In genomic region chr1:151147685-151148084, GRCh38 we compare ENCODE assay signal across 8 cellular contexts. TPM values are rescaled to one million over a fixed set of nuclear protein-coding genes. Genes with fewer than 3 reads are reported as not detected.
A peak's percentile ranks its signal among the peaks of the same experiment; 100 is the strongest.
DNase-seq lines count a peak whose midpoint lies in the region; ATAC-seq and TF ChIP-seq lines count a peak whose summit lies in the region.
"Had no signal": no experiment of that assay in that cellular context is flagged by ENCODE, and none has a peak within 500 bp of the region (broad histone marks: within the 10 kb centered on the region; RNA-seq: fewer than 3 reads in every experiment).

No MANE protein-coding gene starts in this region.

- H3K36me3 Mint-ChIP-seq in activated naive CD8-positive, alpha-beta T cell treated with anti-CD3 and anti-CD28 coated beads, Interleukin-2, amount 10 ng/mL, durations not matched to agents 7 days and 5 days = no peaks in the 10 kb centered on the region
- H3K36me3 Mint-ChIP-seq in neural crest cell (ENCODE audit: low read depth) = no peaks in the 10 kb centered on the region

- H2AFZ ChIP-seq in GM23248 = 0 out of 2 replicates have a peak overlapping the region, but pooled peaks have one; percentile 93

- H3K79me2 ChIP-seq in GM23248 (ENCODE audit: insufficient read depth) = no peaks in the 10 kb centered on the region

- peaks cover 8% of the 10 kb centered on the region for H3F3A ChIP-seq in GM23248 (ENCODE audit: insufficient read depth)

- H3K4me1 Mint-ChIP-seq in activated naive CD8-positive, alpha-beta T cell treated with anti-CD3 and anti-CD28 coated beads, Interleukin-2, amount 10 ng/mL, durations not matched to agents 7 days and 5 days = peaks cover 11% of the 10 kb centered on the region
- peaks cover 38% of the 10 kb centered on the region for H3K4me1 Mint-ChIP-seq in neural crest cell

- H3K9me3 ChIP-seq in GM23248 (ENCODE audit: low read depth) = no peaks in the 10 kb centered on the region
- H3K9me3 ChIP-seq: pancreas had no signal

- peak overlapping the region; percentile 94 for H3K4me2 ChIP-seq in GM23248 (ENCODE audit: unreplicated experiment)

- no peak for TF ChIP-seq CTCF in neural crest cell (conservative IDR thresholded peaks at IDR 0.05)

- H3K27me3 Mint-ChIP-seq in activated naive CD8-positive, alpha-beta T cell treated with anti-CD3 and anti-CD28 coated beads, Interleukin-2, amount 10 ng/mL, durations not matched to agents 7 days and 5 days = peaks cover 20% of the 10 kb centered on the region
- H3K27me3 Mint-ChIP-seq in neural crest cell (ENCODE audit: low read depth) = peaks cover 3% of the 10 kb centered on the region

- no peaks in the 10 kb centered on the region for H3K27me3 ChIP-seq in GM23248 (replicated peaks; ENCODE audit: insufficient read depth)
- H3K27me3 ChIP-seq: pancreas had no signal

- no peak for ATAC-seq in activated naive CD8-positive, alpha-beta T cell treated with anti-CD3 and anti-CD28 coated beads, Interleukin-2, amount 10 ng/mL, durations not matched to agents 7 days and 5 days (ENCODE audit: low read depth)
- no peak for ATAC-seq in GM21526 (IDR thresholded peaks at IDR 0.05; ENCODE audit: low FRiP score, unreplicated experiment)

- 80 to 92% methylated on average over 2 of the region's 2 CpGs for WGBS in GM23248 (ENCODE audit: low coverage in 1 of 2, low lambda C conversion rate in 2 of 2, missing lambda C conversion rate in 2 of 2), 2 experiments

- POLR2A ChIA-PET in activated naive CD8-positive, alpha-beta T cell treated with anti-CD3 and anti-CD28 coated beads, Interleukin-2, amount 10 ng/mL, durations not matched to agents 7 days and 5 days (lab: Charles Lee) = interaction anchor here (2.9 kb wide), 1 partner anchor 9 kb away, joined by 9 read pairs; the partner anchor contains the start of gene TNFAIP8L2

- DNase-seq in GM23248 (no peak), neural crest cell (ENCODE audit: low read depth, low spot score) (no peak), MV-4-11 (lab: John Stamatoyannopoulos, UW) (no peak), middle frontal gyrus (ENCODE audit: extremely low spot score, low spot score) (no peak)
- DNase-seq in activated naive CD8-positive, alpha-beta T cell treated with anti-CD3 and anti-CD28 coated beads, Interleukin-2, amount 10 ng/mL, durations not matched to agents 7 days and 5 days = no peak
- DNase-seq: DMS53, pancreas had no signal

- in situ Hi-C loops in GM23248 (cut with MboI) = no loop called here

- no peaks in the 10 kb centered on the region for H4K20me1 ChIP-seq in GM23248 (ENCODE audit: insufficient read depth)

- peak overlapping the region; percentile 76; the same call in 1 of the 2 replicates for H3K9ac ChIP-seq in GM23248

- peak overlapping the region; percentile 92 for H3K4me3 Mint-ChIP-seq in activated naive CD8-positive, alpha-beta T cell treated with anti-CD3 and anti-CD28 coated beads, Interleukin-2, amount 10 ng/mL, durations not matched to agents 7 days and 5 days
- peak overlapping the region; percentile 88 for H3K4me3 Mint-ChIP-seq in neural crest cell

- no peaks in the 10 kb centered on the region for H3K9me3 Mint-ChIP-seq in activated naive CD8-positive, alpha-beta T cell treated with anti-CD3 and anti-CD28 coated beads, Interleukin-2, amount 10 ng/mL, durations not matched to agents 7 days and 5 days
- no peaks in the 10 kb centered on the region for H3K9me3 Mint-ChIP-seq in neural crest cell

- peak overlapping the region; percentile 58; the same call in 1 of the 2 replicates for H3K27ac ChIP-seq in GM23248
- H3K27ac ChIP-seq: pancreas had no signal

- H3K36me3 ChIP-seq in GM23248 (ENCODE audit: low read depth) = no peaks in the 10 kb centered on the region
- H3K36me3 ChIP-seq: pancreas had no signal

- no peak overlapping the region for H3K27ac Mint-ChIP-seq in activated naive CD8-positive, alpha-beta T cell treated with anti-CD3 and anti-CD28 coated beads, Interleukin-2, amount 10 ng/mL, durations not matched to agents 7 days and 5 days
- no peak overlapping the region for H3K27ac Mint-ChIP-seq in neural crest cell (ENCODE audit: unreplicated experiment)

- H3K4me1 ChIP-seq in GM23248 (ENCODE audit: insufficient read depth) = 0 out of 2 replicates have a peak, but pooled peaks cover 7% of the 10 kb centered on the region

- H3K9me2 ChIP-seq in GM23248 (ENCODE audit: insufficient read depth) = no peaks in the 10 kb centered on the region

- no peak overlapping the region for H3K4me3 ChIP-seq in GM23248

RNA-seq across cellular contexts. Expression of gene SEMA6C, which starts 1.3 kb away (rescaled TPM):
- total RNA-seq in GM23248 (2014; rRNA removed; shearing (Covaris generic)) = 1.4 and 3.8 TPM in 2 replicates
- polyA plus RNA-seq in GM23248 (2016; fragmentation: Nextera tagmentation; extraction: Ambion mirVana) = 0.58 and 1.1 TPM in 2 replicates
- total RNA-seq in activated naive CD8-positive, alpha-beta T cell treated with anti-CD3 and anti-CD28 coated beads, Interleukin-2, amount 10 ng/mL, durations not matched to agents 7 days and 5 days = 1 to 10 TPM; 4.2 to 6.0 TPM
- 30.7 and 33.7 TPM in 2 replicates for total RNA-seq in neural crest cell

RNA-seq across cellular contexts. Expression of gene TNFAIP8L2, which starts 8.8 kb away (rescaled TPM):
- total RNA-seq in GM23248 (2014; rRNA removed; shearing (Covaris generic)) = not detected in 2 replicates
- polyA plus RNA-seq in GM23248 (2016; fragmentation: Nextera tagmentation; extraction: Ambion mirVana) = not detected in 2 replicates
- 10 to 100 TPM; 21.2 to 23.7 TPM for total RNA-seq in activated naive CD8-positive, alpha-beta T cell treated with anti-CD3 and anti-CD28 coated beads, Interleukin-2, amount 10 ng/mL, durations not matched to agents 7 days and 5 days
- not detected in 2 replicates for total RNA-seq in neural crest cell

RNA-seq across cellular contexts. Expression of gene LYSMD1, which starts 18.0 kb away (rescaled TPM):
- total RNA-seq in GM23248 (2014; rRNA removed; shearing (Covaris generic)) = 7.1 and 11.5 TPM in 2 replicates
- polyA plus RNA-seq in GM23248 (2016; fragmentation: Nextera tagmentation; extraction: Ambion mirVana) = 3.4 and 4.4 TPM in 2 replicates
- 1 to 10 TPM; 5.2 to 6.1 TPM for total RNA-seq in activated naive CD8-positive, alpha-beta T cell treated with anti-CD3 and anti-CD28 coated beads, Interleukin-2, amount 10 ng/mL, durations not matched to agents 7 days and 5 days
- total RNA-seq in neural crest cell = 11.2 and 11.9 TPM in 2 replicates

RNA-seq across cellular contexts. Expression of gene SCNM1, which starts 18.3 kb away (rescaled TPM):
- 27.7 and 35.2 TPM in 2 replicates for total RNA-seq in GM23248 (2014; rRNA removed; shearing (Covaris generic))
- polyA plus RNA-seq in GM23248 (2016; fragmentation: Nextera tagmentation; extraction: Ambion mirVana) = 73.3 and 77.4 TPM in 2 replicates
- total RNA-seq in activated naive CD8-positive, alpha-beta T cell treated with anti-CD3 and anti-CD28 coated beads, Interleukin-2, amount 10 ng/mL, durations not matched to agents 7 days and 5 days = 10 to 100 TPM; 64.5 to 66.6 TPM
- 48.7 and 57.1 TPM in 2 replicates for total RNA-seq in neural crest cell

RNA-seq across cellular contexts. Expression of gene TMOD4, which starts 28.1 kb away (rescaled TPM):
- not detected in 2 replicates for total RNA-seq in GM23248 (2014; rRNA removed; shearing (Covaris generic))
- polyA plus RNA-seq in GM23248 (2016; fragmentation: Nextera tagmentation; extraction: Ambion mirVana) = 0.24 TPM in 1 of 2 replicates, not detected in the other
- total RNA-seq in activated naive CD8-positive, alpha-beta T cell treated with anti-CD3 and anti-CD28 coated beads, Interleukin-2, amount 10 ng/mL, durations not matched to agents 7 days and 5 days = 1 to 10 TPM; 1.2 to 4.1 TPM
- total RNA-seq in neural crest cell = 1.6 and 2.7 TPM in 2 replicates
- polyA plus RNA-seq: pancreas had no signal

Comparison
In these comparisons a context has a peak if more than half of its experiments do, and no peak if none do; other contexts are left out.
1. RNA of gene TNFAIP8L2, which starts 8.8 kb away (total RNA-seq): 21.2 to 23.7 TPM in activated naive CD8-positive, alpha-beta T cell treated with anti-CD3 and anti-CD28 coated beads, Interleukin-2, amount 10 ng/mL, durations not matched to agents 7 days and 5 days; not detected in GM23248 and not detected in neural crest cell; every median in the first group is over 10 times any median in the second.